Comparison of ENCODE assay signal across 15 cellular contexts in genomic region chr17:35079547-35079946, GRCh38. TPM values are rescaled to one million over a fixed set of nuclear protein-coding genes. Genes with fewer than 3 reads are reported as not detected.
A peak's percentile ranks its signal among the peaks of the same experiment; 100 is the strongest.
DNase-seq lines count a peak whose midpoint lies in the region; ATAC-seq and TF ChIP-seq lines count a peak whose summit lies in the region.
"Had no signal": no experiment of that assay in that cellular context is flagged by ENCODE, and none has a peak within 500 bp of the region (broad histone marks: within the 10 kb centered on the region; RNA-seq: fewer than 3 reads in every experiment).

No MANE protein-coding gene starts in this region.

- H3K9me3 Mint-ChIP-seq in activated T-cell treated with anti-CD3 and anti-CD28 coated beads, Interleukin-2, amount 50 U/mL, for 72 hours = no peaks in the 10 kb centered on the region
- H3K9me3 Mint-ChIP-seq in WTC11 = no peaks in the 10 kb centered on the region

- H3K27ac Mint-ChIP-seq in activated T-cell treated with anti-CD3 and anti-CD28 coated beads, Interleukin-2, amount 50 U/mL, for 72 hours = peak overlapping the region; percentile 96
- no peak overlapping the region; the same call in 1 of the 2 replicates for H3K27ac Mint-ChIP-seq in WTC11

- CTCF ChIA-PET in WTC11 (lab: Charles Lee) = interaction anchor here (2.2 kb wide), 1 partner anchor 10 kb away, joined by 7 read pairs; no protein-coding TSS in a partner anchor

- H3K27me3 Mint-ChIP-seq in activated T-cell treated with anti-CD3 and anti-CD28 coated beads, Interleukin-2, amount 50 U/mL, for 72 hours (ENCODE audit: low read depth) = no peaks in the 10 kb centered on the region
- H3K27me3 Mint-ChIP-seq in WTC11 (ENCODE audit: low read depth) = no peaks in the 10 kb centered on the region

- DNase-seq in activated T-cell treated with anti-CD3 and anti-CD28 coated beads, Interleukin-2, amount 50 U/mL, for 72 hours = no peak
- DNase-seq in activated T-cell treated with anti-CD3 and anti-CD28 coated beads, Interleukin-2, amount 50 U/mL, for 1 hour = no peak
- DNase-seq in WTC11 (ENCODE audit: low spot score) = no peak
- DNase-seq in fibroblast of mammary gland (ENCODE audit: low read depth) = peak; percentile 87
- no peak for DNase-seq in smooth muscle cell (lab: John Stamatoyannopoulos, UW; ENCODE audit: unreplicated experiment)
- DNase-seq in D341Med (ENCODE audit: low spot score) = no peak
- DNase-seq: activated CD4-positive, alpha-beta T cell treated with anti-CD3 and anti-CD28 coated beads for 1 hour; activated effector memory CD4-positive, alpha-beta T cell treated with anti-CD3 and anti-CD28 coated beads, Interleukin-2, amount 50 U/mL, for 16 hours; DMS153; NCI-H1048; SK-N-SH had no signal

- H3K4me3 Mint-ChIP-seq in activated T-cell treated with anti-CD3 and anti-CD28 coated beads, Interleukin-2, amount 50 U/mL, for 72 hours = peak overlapping the region in 1 of 2 donors; percentile 6
- no peak overlapping the region for H3K4me3 Mint-ChIP-seq in WTC11

- no peak overlapping the region for H3K4me2 ChIP-seq in smooth muscle cell
- H3K4me2 ChIP-seq: SK-N-SH had no signal

- no peaks in the 10 kb centered on the region for H3F3A ChIP-seq in smooth muscle cell (ENCODE audit: low read depth)

- no peak overlapping the region for H3K9ac ChIP-seq in smooth muscle cell (ENCODE audit: low read depth)
- H3K9ac ChIP-seq: SK-N-SH had no signal

- peak overlapping the region; percentile 59 for H3K27ac ChIP-seq in temporal lobe (ENCODE audit: low read depth, low read length)
- no peak overlapping the region for H3K27ac ChIP-seq in smooth muscle cell (ENCODE audit: low read depth)
- H3K27ac ChIP-seq: esophagus muscularis mucosa had no signal

- H3K36me3 ChIP-seq in smooth muscle cell (ENCODE audit: low read depth) = no peaks in the 10 kb centered on the region
- H3K36me3 ChIP-seq: esophagus muscularis mucosa had no signal

- H3K4me1 Mint-ChIP-seq in activated T-cell treated with anti-CD3 and anti-CD28 coated beads, Interleukin-2, amount 50 U/mL, for 72 hours (ENCODE audit: low read depth) = peaks cover 79% of the 10 kb centered on the region
- H3K4me1 Mint-ChIP-seq in WTC11 = peaks cover 45% of the 10 kb centered on the region

- H3K27me3 ChIP-seq in smooth muscle cell (ENCODE audit: low read depth) = no peaks in the 10 kb centered on the region
- H3K27me3 ChIP-seq: esophagus muscularis mucosa had no signal

- H3K9me3 ChIP-seq in smooth muscle cell (replicated peaks; ENCODE audit: low read depth) = no peaks in the 10 kb centered on the region
- H3K9me3 ChIP-seq: esophagus muscularis mucosa, SK-N-SH had no signal

- no peak overlapping the region for H2AFZ ChIP-seq in smooth muscle cell (ENCODE audit: low read depth)

- H3K36me3 Mint-ChIP-seq in activated T-cell treated with anti-CD3 and anti-CD28 coated beads, Interleukin-2, amount 50 U/mL, for 72 hours (ENCODE audit: insufficient read depth in 2 of 2) = peaks cover 0 to 1% of the 10 kb centered on the region in 2 donors
- H3K36me3 Mint-ChIP-seq in WTC11 = no peaks in the 10 kb centered on the region

- no peak overlapping the region for H3K4me3 ChIP-seq in fibroblast of mammary gland (ENCODE audit: control insufficient read depth, low read depth, low read length)
- no peak overlapping the region for H3K4me3 ChIP-seq in smooth muscle cell
- H3K4me3 ChIP-seq: esophagus muscularis mucosa had no signal

- H4K20me1 ChIP-seq in smooth muscle cell (ENCODE audit: low read depth) = peaks cover 79% of the 10 kb centered on the region

- ATAC-seq in activated T-cell treated with anti-CD3 and anti-CD28 coated beads, Interleukin-2, amount 50 U/mL, for 72 hours (replicated peaks in 1 of 2) = no peak
- ATAC-seq in WTC11 = no peak
- no peak for ATAC-seq in HG02884 (IDR thresholded peaks at IDR 0.05; ENCODE audit: unreplicated experiment)

- peaks cover 8% of the 10 kb centered on the region for H3K4me1 ChIP-seq in smooth muscle cell (ENCODE audit: low read depth)

- H3K79me2 ChIP-seq in smooth muscle cell (ENCODE audit: low read depth) = peaks cover 38% of the 10 kb centered on the region

- POLR2A ChIA-PET in WTC11 (lab: Charles Lee) = no interaction called here

- no peak for TF ChIP-seq CTCF in WTC11 (IDR thresholded peaks at IDR 0.05)
- TF ChIP-seq CTCF in fibroblast of mammary gland (conservative IDR thresholded peaks at IDR 0.05; ENCODE audit: control insufficient read depth, insufficient read depth, low read depth, low read length) = no peak
- TF ChIP-seq CTCF in smooth muscle cell (IDR thresholded peaks at IDR 0.05; ENCODE audit: borderline replicate concordance, insufficient read depth, poor library complexity, severe bottlenecking) = no peak

TF ChIP-seq in WTC11, 78 proteins besides CTCF, POLR2A, EP300 and RAD21:
- no peak for TF ChIP-seq SMAD4 (CRISPR knock-in tag; IDR thresholded peaks at IDR 0.05)
- no peak for TF ChIP-seq OVOL2 (CRISPR knock-in tag; IDR thresholded peaks at IDR 0.05; ENCODE audit: borderline replicate concordance)
- no peak for TF ChIP-seq MXD4 (CRISPR knock-in tag; IDR thresholded peaks at IDR 0.05; ENCODE audit: borderline replicate concordance)
- peak; percentile 29; the same call in 1 of the 2 replicates for TF ChIP-seq GABPB1 (CRISPR knock-in tag; IDR thresholded peaks at IDR 0.05)

RNA-seq across cellular contexts. Expression of gene RFFL, which starts 16.0 kb away (rescaled TPM):
- 10 to 100 TPM; 47.7 to 50.0 TPM for total RNA-seq in activated T-cell treated with anti-CD3 and anti-CD28 coated beads, Interleukin-2, amount 50 U/mL, for 72 hours
- total RNA-seq in WTC11 (2021) (26.6 to 30.3 TPM (median 27.8 TPM) in 3 replicates), temporal lobe (7.1 TPM), smooth muscle cell (7.1 and 20.0 TPM in 2 replicates)
- 5.3 and 7.0 TPM in 2 replicates for polyA plus RNA-seq in smooth muscle cell

RNA-seq across cellular contexts. Expression of gene RAD51D, which starts 40.1 kb away (rescaled TPM):
- total RNA-seq in activated T-cell treated with anti-CD3 and anti-CD28 coated beads, Interleukin-2, amount 50 U/mL, for 72 hours = 10 to 100 TPM; 35.3 to 44.5 TPM
- total RNA-seq in WTC11 (2021) (13.8 to 15.7 TPM (median 15.0 TPM) in 3 replicates), temporal lobe (9.8 TPM), smooth muscle cell (1.4 and 1.7 TPM in 2 replicates)
- 2.0 and 5.5 TPM in 2 replicates for polyA plus RNA-seq in smooth muscle cell

RNA-seq across cellular contexts. Expression of gene FNDC8, which starts 41.9 kb away (rescaled TPM):
- not detected for total RNA-seq in activated T-cell treated with anti-CD3 and anti-CD28 coated beads, Interleukin-2, amount 50 U/mL, for 72 hours
- total RNA-seq in WTC11 (2021) (not detected in 3 replicates), temporal lobe (not detected), smooth muscle cell (not detected in 2 replicates)
- polyA plus RNA-seq in smooth muscle cell = not detected in 2 replicates
- total RNA-seq: cardiac septum, esophagus muscularis mucosa had no signal
- polyA plus RNA-seq: SK-N-SH had no signal
